In the genomic region with DNA sequence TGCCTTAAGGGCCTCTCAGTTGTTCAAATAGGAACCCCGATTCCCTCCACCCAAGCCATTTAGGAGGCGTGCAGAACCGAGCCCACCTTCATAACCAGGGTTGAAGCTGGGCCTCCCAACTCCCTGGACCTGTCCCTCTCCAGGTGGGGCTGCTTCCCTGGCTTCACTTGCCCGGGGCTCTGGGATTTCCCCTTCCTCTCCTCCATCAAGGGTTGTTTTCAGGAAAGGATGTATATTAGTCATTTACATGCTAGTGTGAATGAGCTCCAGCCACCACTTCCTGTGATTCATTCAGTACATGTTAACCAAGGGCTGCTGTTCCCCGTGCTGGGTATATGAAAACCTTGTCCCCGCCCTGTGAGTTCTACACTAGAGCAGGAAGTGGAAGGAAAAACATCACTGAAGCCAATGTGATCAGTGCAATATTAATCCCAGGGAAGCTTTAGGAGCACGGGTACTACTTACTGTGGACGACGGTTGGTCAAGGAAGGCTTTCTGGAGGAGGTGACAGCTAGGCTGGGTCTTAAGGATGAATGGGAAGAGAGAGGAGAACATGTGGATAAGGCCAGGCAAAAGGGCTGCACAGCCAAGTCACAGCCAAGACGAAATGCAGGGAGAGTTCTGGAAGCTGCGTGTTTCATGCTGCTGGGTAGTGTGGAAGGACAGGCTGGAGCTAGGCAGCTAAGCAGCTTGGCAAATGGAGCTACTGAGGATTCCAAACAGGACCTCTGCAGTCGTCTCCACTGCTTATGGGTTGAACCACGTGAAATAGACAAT, we compare ENCODE assay signal across 9 cellular contexts.
A peak's percentile ranks its signal among the peaks of the same experiment; 100 is the strongest.
DNase-seq lines count a peak whose midpoint lies in the region; ATAC-seq lines count a peak whose summit lies in the region.
"Had no signal": no experiment of that assay in that cellular context is flagged by ENCODE, and none has a peak within 500 bp of the region (broad histone marks: within the 10 kb centered on the region; RNA-seq: fewer than 3 reads in every experiment).

No MANE protein-coding gene starts in this region.

- peak; percentile 28 to 39 for DNase-seq in stimulated activated CD4-positive, alpha-beta T cell treated with anti-CD3 and anti-CD28 coated beads, Interleukin-12 subunit alpha, Interleukin-12 subunit beta, amount 100 ng/mL, for 24 hours (ENCODE audit: low read depth in 2 of 2)
- DNase-seq in stimulated activated CD4-positive, alpha-beta T cell treated with anti-CD3 and anti-CD28 coated beads, Interleukin-4, amount 100 ng/mL, for 1 hour, result no peak
- DNase-seq in activated CD8-positive, alpha-beta memory T cell treated with anti-CD3 and anti-CD28 coated beads, Interleukin-2, amount 50 U/mL, for 48 hours, result peak; percentile 63
- DNase-seq in kidney tubule cell (ENCODE audit: low spot score) (peak; percentile 99), NCI-H1694 (lab: John Stamatoyannopoulos, UW) (no peak), SKM-1 (lab: John Stamatoyannopoulos, UW; ENCODE audit: unreplicated experiment) (no peak)
- DNase-seq: OCI-M1 had no signal

- ATAC-seq in GM21786 (IDR thresholded peaks at IDR 0.05; ENCODE audit: unreplicated experiment) (no peak), GM21360 (IDR thresholded peaks at IDR 0.05; ENCODE audit: unreplicated experiment) (no peak)

Comparison
In these comparisons a context has a peak if more than half of its experiments do, and no peak if none do; other contexts are left out.
1. DNase-seq: peak in stimulated activated CD4-positive, alpha-beta T cell treated with anti-CD3 and anti-CD28 coated beads, Interleukin-12 subunit alpha, Interleukin-12 subunit beta, amount 100 ng/mL, for 24 hours (2 of 2), activated CD8-positive, alpha-beta memory T cell treated with anti-CD3 and anti-CD28 coated beads, Interleukin-2, amount 50 U/mL, for 48 hours (single experiment) and kidney tubule cell (single experiment); none in stimulated activated CD4-positive, alpha-beta T cell treated with anti-CD3 and anti-CD28 coated beads, Interleukin-4, amount 100 ng/mL, for 1 hour (single experiment), NCI-H1694 (single experiment) and SKM-1 (single experiment).